ENCODE assay signal across 2 cellular contexts in genomic region chr3:18344306-18345014, GRCh38.
TF ChIP-seq lines count a peak whose summit lies in the region.

No MANE protein-coding gene starts in this region.

TF ChIP-seq in HEK293, 187 proteins besides CTCF, POLR2A, EP300 and RAD21:
- TF ChIP-seq SCRT2 (tag by site-specific recombination; IDR thresholded peaks at IDR 0.05): peak; percentile 29; the same call in 1 of the 2 replicates
- no peak for TF ChIP-seq ZNF292 (tag by site-specific recombination; IDR thresholded peaks at IDR 0.05; ENCODE audit: borderline replicate concordance, low read depth)
- peak; percentile 55; the same call in 1 of the 2 replicates for TF ChIP-seq SCRT1 (tag by site-specific recombination; IDR thresholded peaks at IDR 0.05; ENCODE audit: borderline replicate concordance)
- TF ChIP-seq, protein P1, sequence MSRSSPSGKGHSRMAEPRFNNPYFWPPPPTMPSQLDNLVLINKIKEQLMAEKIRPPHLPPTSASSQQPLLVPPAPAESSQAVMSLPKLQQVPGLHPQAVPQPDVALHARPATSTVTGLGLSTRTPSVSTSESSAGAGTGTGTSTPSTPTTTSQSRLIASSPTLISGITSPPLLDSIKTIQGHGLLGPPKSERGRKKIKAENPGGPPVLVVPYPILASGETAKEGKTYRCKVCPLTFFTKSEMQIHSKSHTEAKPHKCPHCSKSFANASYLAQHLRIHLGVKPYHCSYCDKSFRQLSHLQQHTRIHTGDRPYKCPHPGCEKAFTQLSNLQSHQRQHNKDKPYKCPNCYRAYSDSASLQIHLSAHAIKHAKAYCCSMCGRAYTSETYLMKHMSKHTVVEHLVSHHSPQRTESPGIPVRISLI (tag by site-specific recombination; IDR thresholded peaks at IDR 0.05): peak; percentile 2; the same call in 1 of the 2 replicates
- TF ChIP-seq ZNF423 (tag by site-specific recombination; IDR thresholded peaks at IDR 0.05): no peak

TF ChIP-seq in H1, 55 proteins besides CTCF, POLR2A, EP300 and RAD21:
- TF ChIP-seq, protein P2, sequence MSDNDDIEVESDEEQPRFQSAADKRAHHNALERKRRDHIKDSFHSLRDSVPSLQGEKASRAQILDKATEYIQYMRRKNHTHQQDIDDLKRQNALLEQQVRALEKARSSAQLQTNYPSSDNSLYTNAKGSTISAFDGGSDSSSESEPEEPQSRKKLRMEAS (IDR thresholded peaks at IDR 0.05): no peak
- no peak for TF ChIP-seq TAF1 (IDR thresholded peaks at IDR 0.05; ENCODE audit: low read depth, low read length)
- TF ChIP-seq, protein P3, sequence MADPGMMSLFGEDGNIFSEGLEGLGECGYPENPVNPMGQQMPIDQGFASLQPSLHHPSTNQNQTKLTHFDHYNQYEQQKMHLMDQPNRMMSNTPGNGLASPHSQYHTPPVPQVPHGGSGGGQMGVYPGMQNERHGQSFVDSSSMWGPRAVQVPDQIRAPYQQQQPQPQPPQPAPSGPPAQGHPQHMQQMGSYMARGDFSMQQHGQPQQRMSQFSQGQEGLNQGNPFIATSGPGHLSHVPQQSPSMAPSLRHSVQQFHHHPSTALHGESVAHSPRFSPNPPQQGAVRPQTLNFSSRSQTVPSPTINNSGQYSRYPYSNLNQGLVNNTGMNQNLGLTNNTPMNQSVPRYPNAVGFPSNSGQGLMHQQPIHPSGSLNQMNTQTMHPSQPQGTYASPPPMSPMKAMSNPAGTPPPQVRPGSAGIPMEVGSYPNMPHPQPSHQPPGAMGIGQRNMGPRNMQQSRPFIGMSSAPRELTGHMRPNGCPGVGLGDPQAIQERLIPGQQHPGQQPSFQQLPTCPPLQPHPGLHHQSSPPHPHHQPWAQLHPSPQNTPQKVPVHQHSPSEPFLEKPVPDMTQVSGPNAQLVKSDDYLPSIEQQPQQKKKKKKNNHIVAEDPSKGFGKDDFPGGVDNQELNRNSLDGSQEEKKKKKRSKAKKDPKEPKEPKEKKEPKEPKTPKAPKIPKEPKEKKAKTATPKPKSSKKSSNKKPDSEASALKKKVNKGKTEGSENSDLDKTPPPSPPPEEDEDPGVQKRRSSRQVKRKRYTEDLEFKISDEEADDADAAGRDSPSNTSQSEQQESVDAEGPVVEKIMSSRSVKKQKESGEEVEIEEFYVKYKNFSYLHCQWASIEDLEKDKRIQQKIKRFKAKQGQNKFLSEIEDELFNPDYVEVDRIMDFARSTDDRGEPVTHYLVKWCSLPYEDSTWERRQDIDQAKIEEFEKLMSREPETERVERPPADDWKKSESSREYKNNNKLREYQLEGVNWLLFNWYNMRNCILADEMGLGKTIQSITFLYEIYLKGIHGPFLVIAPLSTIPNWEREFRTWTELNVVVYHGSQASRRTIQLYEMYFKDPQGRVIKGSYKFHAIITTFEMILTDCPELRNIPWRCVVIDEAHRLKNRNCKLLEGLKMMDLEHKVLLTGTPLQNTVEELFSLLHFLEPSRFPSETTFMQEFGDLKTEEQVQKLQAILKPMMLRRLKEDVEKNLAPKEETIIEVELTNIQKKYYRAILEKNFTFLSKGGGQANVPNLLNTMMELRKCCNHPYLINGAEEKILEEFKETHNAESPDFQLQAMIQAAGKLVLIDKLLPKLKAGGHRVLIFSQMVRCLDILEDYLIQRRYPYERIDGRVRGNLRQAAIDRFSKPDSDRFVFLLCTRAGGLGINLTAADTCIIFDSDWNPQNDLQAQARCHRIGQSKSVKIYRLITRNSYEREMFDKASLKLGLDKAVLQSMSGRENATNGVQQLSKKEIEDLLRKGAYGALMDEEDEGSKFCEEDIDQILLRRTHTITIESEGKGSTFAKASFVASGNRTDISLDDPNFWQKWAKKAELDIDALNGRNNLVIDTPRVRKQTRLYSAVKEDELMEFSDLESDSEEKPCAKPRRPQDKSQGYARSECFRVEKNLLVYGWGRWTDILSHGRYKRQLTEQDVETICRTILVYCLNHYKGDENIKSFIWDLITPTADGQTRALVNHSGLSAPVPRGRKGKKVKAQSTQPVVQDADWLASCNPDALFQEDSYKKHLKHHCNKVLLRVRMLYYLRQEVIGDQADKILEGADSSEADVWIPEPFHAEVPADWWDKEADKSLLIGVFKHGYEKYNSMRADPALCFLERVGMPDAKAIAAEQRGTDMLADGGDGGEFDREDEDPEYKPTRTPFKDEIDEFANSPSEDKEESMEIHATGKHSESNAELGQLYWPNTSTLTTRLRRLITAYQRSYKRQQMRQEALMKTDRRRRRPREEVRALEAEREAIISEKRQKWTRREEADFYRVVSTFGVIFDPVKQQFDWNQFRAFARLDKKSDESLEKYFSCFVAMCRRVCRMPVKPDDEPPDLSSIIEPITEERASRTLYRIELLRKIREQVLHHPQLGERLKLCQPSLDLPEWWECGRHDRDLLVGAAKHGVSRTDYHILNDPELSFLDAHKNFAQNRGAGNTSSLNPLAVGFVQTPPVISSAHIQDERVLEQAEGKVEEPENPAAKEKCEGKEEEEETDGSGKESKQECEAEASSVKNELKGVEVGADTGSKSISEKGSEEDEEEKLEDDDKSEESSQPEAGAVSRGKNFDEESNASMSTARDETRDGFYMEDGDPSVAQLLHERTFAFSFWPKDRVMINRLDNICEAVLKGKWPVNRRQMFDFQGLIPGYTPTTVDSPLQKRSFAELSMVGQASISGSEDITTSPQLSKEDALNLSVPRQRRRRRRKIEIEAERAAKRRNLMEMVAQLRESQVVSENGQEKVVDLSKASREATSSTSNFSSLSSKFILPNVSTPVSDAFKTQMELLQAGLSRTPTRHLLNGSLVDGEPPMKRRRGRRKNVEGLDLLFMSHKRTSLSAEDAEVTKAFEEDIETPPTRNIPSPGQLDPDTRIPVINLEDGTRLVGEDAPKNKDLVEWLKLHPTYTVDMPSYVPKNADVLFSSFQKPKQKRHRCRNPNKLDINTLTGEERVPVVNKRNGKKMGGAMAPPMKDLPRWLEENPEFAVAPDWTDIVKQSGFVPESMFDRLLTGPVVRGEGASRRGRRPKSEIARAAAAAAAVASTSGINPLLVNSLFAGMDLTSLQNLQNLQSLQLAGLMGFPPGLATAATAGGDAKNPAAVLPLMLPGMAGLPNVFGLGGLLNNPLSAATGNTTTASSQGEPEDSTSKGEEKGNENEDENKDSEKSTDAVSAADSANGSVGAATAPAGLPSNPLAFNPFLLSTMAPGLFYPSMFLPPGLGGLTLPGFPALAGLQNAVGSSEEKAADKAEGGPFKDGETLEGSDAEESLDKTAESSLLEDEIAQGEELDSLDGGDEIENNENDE (IDR thresholded peaks at IDR 0.05; ENCODE audit: insufficient replicate concordance, low read length): peak; percentile 47
- TF ChIP-seq ASH2L (IDR thresholded peaks at IDR 0.05; ENCODE audit: low read length): peak; percentile 28
- 0 out of 2 replicates have a peak, but pooled peaks have one; percentile 11 for TF ChIP-seq SP1 (IDR thresholded peaks at IDR 0.05; ENCODE audit: low read depth, low read length)
- TF ChIP-seq PHF8 (conservative IDR thresholded peaks at IDR 0.05; ENCODE audit: low read depth, low read length): no peak
